9 cellular contexts compared by ENCODE assay signal in the genomic region with DNA sequence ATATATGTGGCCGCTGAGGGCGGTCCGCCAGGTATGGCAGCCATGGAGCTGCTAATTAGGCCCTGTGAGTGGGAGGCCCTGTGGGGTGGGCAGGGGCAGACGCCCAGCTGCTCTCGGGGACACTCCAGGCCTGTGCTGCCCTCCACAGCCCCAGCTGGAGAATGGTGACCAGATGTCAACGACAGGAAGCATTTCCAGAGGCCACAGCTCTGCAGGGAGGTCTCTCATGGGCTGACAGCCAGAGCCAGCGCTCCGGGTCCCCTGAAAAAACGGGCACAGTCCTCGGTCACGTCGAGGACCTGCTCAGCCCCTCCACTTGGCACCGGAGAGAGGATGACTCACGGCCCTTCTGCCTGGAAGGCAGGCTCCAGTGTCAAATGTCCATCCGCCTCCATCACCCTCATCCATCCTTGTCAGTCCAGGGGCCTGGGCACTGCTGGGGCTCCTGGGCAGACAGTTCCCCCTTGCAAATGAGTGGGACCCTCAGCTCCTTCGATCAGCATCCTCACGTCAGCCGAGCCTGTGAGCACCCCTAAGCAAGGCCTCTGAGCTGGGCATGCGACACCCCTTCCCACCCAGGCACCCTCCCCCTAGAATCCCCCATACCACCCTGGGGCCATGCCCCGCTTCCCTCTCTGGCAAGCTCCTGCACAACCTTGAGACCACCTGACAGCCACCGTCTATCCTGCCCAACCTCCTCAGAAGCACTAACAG. TPM values are rescaled to one million over a fixed set of nuclear protein-coding genes. Genes with fewer than 3 reads are reported as not detected.
DNase-seq lines count a peak whose midpoint lies in the region; ATAC-seq and TF ChIP-seq lines count a peak whose summit lies in the region.
"Had no signal": no experiment of that assay in that cellular context is flagged by ENCODE, and none has a peak within 500 bp of the region (broad histone marks: within the 10 kb centered on the region; RNA-seq: fewer than 3 reads in every experiment).

No MANE protein-coding gene starts in this region.

- H3K27ac ChIP-seq in SK-N-MC = no peak overlapping the region
- H3K27ac ChIP-seq in temporal lobe (ENCODE audit: low read depth, low read length) = peak overlapping the region; percentile 38

- H3K9me3 Mint-ChIP-seq in activated T-cell treated with anti-CD3 and anti-CD28 coated beads, Interleukin-2, amount 50 U/mL, for 72 hours = no peaks in the 10 kb centered on the region
- H3K9me3 Mint-ChIP-seq in glutamatergic neuron (ENCODE audit: unreplicated experiment) = peaks cover 8% of the 10 kb centered on the region

- no peak for DNase-seq in activated T-cell treated with anti-CD3 and anti-CD28 coated beads, Interleukin-2, amount 50 U/mL, for 72 hours
- no peak for DNase-seq in activated T-cell treated with anti-CD3 and anti-CD28 coated beads, Interleukin-2, amount 50 U/mL, for 48 hours
- DNase-seq in SK-N-MC (ENCODE audit: low read depth, low spot score) = no peak
- no peak for DNase-seq in glutamatergic neuron
- no peak for DNase-seq in DMS153 (lab: John Stamatoyannopoulos, UW)
- DNase-seq: NCI-H2081 treated with DMSO at 0.1 percent for 48 hours had no signal

- H3K27ac Mint-ChIP-seq in activated T-cell treated with anti-CD3 and anti-CD28 coated beads, Interleukin-2, amount 50 U/mL, for 72 hours = no peak overlapping the region
- H3K27ac Mint-ChIP-seq in glutamatergic neuron (ENCODE audit: unreplicated experiment) = peak overlapping the region; percentile 43

- TF ChIP-seq CTCF in glutamatergic neuron (IDR thresholded peaks at IDR 0.05; ENCODE audit: partially characterized antibody, unreplicated experiment) = no peak

- H3K4me1 Mint-ChIP-seq in activated T-cell treated with anti-CD3 and anti-CD28 coated beads, Interleukin-2, amount 50 U/mL, for 72 hours (ENCODE audit: low read depth) = peaks cover 81% of the 10 kb centered on the region
- peaks cover 11% of the 10 kb centered on the region for H3K4me1 Mint-ChIP-seq in glutamatergic neuron (ENCODE audit: low read depth, unreplicated experiment)

- no peaks in the 10 kb centered on the region for H3K36me3 ChIP-seq in SK-N-MC (ENCODE audit: insufficient read depth, low read length)

- no peaks in the 10 kb centered on the region for H3K9me3 ChIP-seq in SK-N-MC (ENCODE audit: low read depth, low read length)

- peaks cover 7% of the 10 kb centered on the region for H3K27me3 Mint-ChIP-seq in activated T-cell treated with anti-CD3 and anti-CD28 coated beads, Interleukin-2, amount 50 U/mL, for 72 hours (ENCODE audit: low read depth)
- peaks cover 12% of the 10 kb centered on the region for H3K27me3 Mint-ChIP-seq in glutamatergic neuron (ENCODE audit: unreplicated experiment)

- H3K4me3 ChIP-seq in SK-N-MC = peak overlapping the region; percentile 87

- peak overlapping the region; percentile 27 to 80 for H3K4me3 Mint-ChIP-seq in activated T-cell treated with anti-CD3 and anti-CD28 coated beads, Interleukin-2, amount 50 U/mL, for 72 hours
- peak overlapping the region; percentile 79 for H3K4me3 Mint-ChIP-seq in glutamatergic neuron (ENCODE audit: unreplicated experiment)

- ATAC-seq in activated T-cell treated with anti-CD3 and anti-CD28 coated beads, Interleukin-2, amount 50 U/mL, for 72 hours (replicated peaks in 1 of 2) = no peak
- ATAC-seq in GM18909 (IDR thresholded peaks at IDR 0.05; ENCODE audit: poor library complexity, unreplicated experiment) (no peak), GM19035 (IDR thresholded peaks at IDR 0.05; ENCODE audit: unreplicated experiment) (no peak)

- no peak overlapping the region for H3K9ac ChIP-seq in SK-N-MC (ENCODE audit: insufficient read length)

- H3K36me3 Mint-ChIP-seq in activated T-cell treated with anti-CD3 and anti-CD28 coated beads, Interleukin-2, amount 50 U/mL, for 72 hours (ENCODE audit: insufficient read depth in 2 of 2) = no peaks in the 10 kb centered on the region
- H3K36me3 Mint-ChIP-seq in glutamatergic neuron (ENCODE audit: unreplicated experiment) = no peaks in the 10 kb centered on the region

RNA-seq across cellular contexts. Expression of a gene that starts 1.9 kb away (rescaled TPM):
- total RNA-seq in activated T-cell treated with anti-CD3 and anti-CD28 coated beads, Interleukin-2, amount 50 U/mL, for 72 hours = 10 to 100 TPM in 1 of 2 donors, 1 to 10 TPM in 1; 7.7 to 11.6 TPM
- 18.5 TPM for total RNA-seq in glutamatergic neuron (ENCODE audit: unreplicated experiment)
- total RNA-seq in temporal lobe = 39.8 TPM
